ENCODE assay signal across 1 cellular context in genomic region chr3:134352031-134352671, GRCh38.
TF ChIP-seq lines count a peak whose summit lies in the region.

No MANE protein-coding gene starts in this region.

TF ChIP-seq in liver, 16 proteins besides CTCF, POLR2A, EP300 and RAD21 (continued from another document):
- peak; percentile 41 for TF ChIP-seq ZBTB33 (IDR thresholded peaks at IDR 0.05)
